In genomic region chr19:907183-907853, GRCh38 we compare ENCODE assay signal across 1 cellular context.
A peak's percentile ranks its signal among the peaks of the same experiment; 100 is the strongest.
TF ChIP-seq lines count a peak whose summit lies in the region.

No MANE protein-coding gene starts in this region.

TF ChIP-seq in K562, 482 proteins besides CTCF, POLR2A, EP300 and RAD21 (continues in another document):
- peak; percentile 86 for TF ChIP-seq CTBP1 (IDR thresholded peaks at IDR 0.05; ENCODE audit: borderline replicate concordance)
- no peak for TF ChIP-seq PPARD (CRISPR knock-in tag; IDR thresholded peaks at IDR 0.05)
- no peak for TF ChIP-seq PATZ1 (CRISPR knock-in tag; IDR thresholded peaks at IDR 0.05; ENCODE audit: borderline replicate concordance)
- TF ChIP-seq HES1 (IDR thresholded peaks at IDR 0.05; ENCODE audit: low read depth), result 0 out of 2 replicates have a peak, but pooled peaks have one; percentile 22
- TF ChIP-seq GTF2F1 (IDR thresholded peaks at IDR 0.05; ENCODE audit: low read depth, low read length), result no peak
- TF ChIP-seq GATAD2B (IDR thresholded peaks at IDR 0.05; ENCODE audit: borderline replicate concordance), result peak; percentile 88; the same call in 1 of the 2 replicates
- no peak for TF ChIP-seq ZBTB5 (IDR thresholded peaks at IDR 0.05)
- peak; percentile 77 for TF ChIP-seq HNRNPL (IDR thresholded peaks at IDR 0.05; ENCODE audit: low read depth, low read length)
- TF ChIP-seq TFAM (CRISPR knock-in tag; conservative IDR thresholded peaks at IDR 0.05), result no peak
- peak; percentile 49; the same call in 1 of the 2 replicates for TF ChIP-seq ZNF239 (CRISPR knock-in tag; IDR thresholded peaks at IDR 0.05)
- TF ChIP-seq ZBTB43 (CRISPR knock-in tag; IDR thresholded peaks at IDR 0.05), result no peak
- TF ChIP-seq MAX (CRISPR knock-in tag; IDR thresholded peaks at IDR 0.05), result peak; percentile 55; the same call in 1 of the 2 replicates
- TF ChIP-seq ADNP (tag; IDR thresholded peaks at IDR 0.05), result peak; percentile 88
- TF ChIP-seq OTX1 (CRISPR knock-in tag; IDR thresholded peaks at IDR 0.05), result no peak
- TF ChIP-seq UBTF (IDR thresholded peaks at IDR 0.05; ENCODE audit: borderline replicate concordance in 1 of 2, low read depth in 2 of 2, low read length in 2 of 2), result peak in 1 of 2 experiments; percentile 90; a peak in 2 of 4 replicates
- TF ChIP-seq MEF2A (IDR thresholded peaks at IDR 0.05; ENCODE audit: control insufficient read depth, low read depth, low read length), result 0 out of 2 replicates have a peak, but pooled peaks have one; percentile 31
- TF ChIP-seq BDP1 (IDR thresholded peaks at IDR 0.05; ENCODE audit: insufficient read depth, insufficient read length), result no peak
- TF ChIP-seq CEBPG (CRISPR knock-in tag; IDR thresholded peaks at IDR 0.05), result no peak
- no peak for TF ChIP-seq CEBPG (tag; conservative IDR thresholded peaks at IDR 0.05 in 1 of 2, IDR thresholded peaks at IDR 0.05 in 1 of 2)
- TF ChIP-seq MXD1 (CRISPR knock-in tag; IDR thresholded peaks at IDR 0.05; ENCODE audit: borderline replicate concordance, poor library complexity, severe bottlenecking), result no peak
- TF ChIP-seq ZNF224 (CRISPR knock-in tag; IDR thresholded peaks at IDR 0.05), result no peak
- TF ChIP-seq ATF3 (IDR thresholded peaks at IDR 0.05), result peak; percentile 61; the same call in 1 of the 2 replicates
- TF ChIP-seq ATF3 (CRISPR knock-in tag; conservative IDR thresholded peaks at IDR 0.05), result no peak
- no peak for TF ChIP-seq MAFF (IDR thresholded peaks at IDR 0.05; ENCODE audit: low read length)
- TF ChIP-seq FOXK1 (CRISPR knock-in tag; IDR thresholded peaks at IDR 0.05; ENCODE audit: borderline replicate concordance), result no peak
- TF ChIP-seq DIDO1 (tag; IDR thresholded peaks at IDR 0.05; ENCODE audit: low read depth), result no peak
- no peak for TF ChIP-seq KAT8 (IDR thresholded peaks at IDR 0.05; ENCODE audit: low read depth)
- no peak for TF ChIP-seq MCM2 (IDR thresholded peaks at IDR 0.05; ENCODE audit: low read depth)
- peak; percentile 55; the same call in 1 of the 2 replicates for TF ChIP-seq SPI1 (IDR thresholded peaks at IDR 0.05; ENCODE audit: borderline replicate concordance, low read depth, low read length)
- peak; percentile 85 for TF ChIP-seq ZNF592 (IDR thresholded peaks at IDR 0.05)
- TF ChIP-seq PML (IDR thresholded peaks at IDR 0.05; ENCODE audit: low read length), result peak; percentile 85
- TF ChIP-seq ETV1 (tag; conservative IDR thresholded peaks at IDR 0.05; ENCODE audit: low read depth), result peak; percentile 88
- TF ChIP-seq TCF15 (CRISPR knock-in tag; IDR thresholded peaks at IDR 0.05), result no peak
- no peak for TF ChIP-seq XRCC4 (IDR thresholded peaks at IDR 0.05; ENCODE audit: extremely low read depth, insufficient read depth, insufficient read length)
- peak in 1 of 2 experiments; percentile 67; a peak in 1 of 4 replicates for TF ChIP-seq FOXA3 (CRISPR knock-in tag; conservative IDR thresholded peaks at IDR 0.05 in 1 of 2, IDR thresholded peaks at IDR 0.05 in 1 of 2)
- TF ChIP-seq SAFB2 (IDR thresholded peaks at IDR 0.05; ENCODE audit: borderline replicate concordance, low read depth, low read length, severe bottlenecking), result no peak
- no peak for TF ChIP-seq ZNF507 (tag; conservative IDR thresholded peaks at IDR 0.05)
- no peak for TF ChIP-seq ZNF436 (CRISPR knock-in tag; IDR thresholded peaks at IDR 0.05)
- no peak for TF ChIP-seq ZNF384 (IDR thresholded peaks at IDR 0.05; ENCODE audit: low read depth, low read length)
- TF ChIP-seq PHB (CRISPR knock-in tag; IDR thresholded peaks at IDR 0.05), result no peak
- no peak for TF ChIP-seq SNAPC5 (CRISPR knock-in tag; IDR thresholded peaks at IDR 0.05)
- no peak for TF ChIP-seq ZNF280A (IDR thresholded peaks at IDR 0.05; ENCODE audit: low read depth, partially characterized antibody)
- TF ChIP-seq ZNF165 (CRISPR knock-in tag; IDR thresholded peaks at IDR 0.05; ENCODE audit: borderline replicate concordance), result no peak
- no peak for TF ChIP-seq ZBTB9 (CRISPR knock-in tag; IDR thresholded peaks at IDR 0.05)
- TF ChIP-seq FOXM1 (IDR thresholded peaks at IDR 0.05; ENCODE audit: low read depth), result peak; percentile 82
- TF ChIP-seq FOXM1 (CRISPR knock-in tag; IDR thresholded peaks at IDR 0.05; ENCODE audit: low read depth), result no peak
